ENCODE assay signal across 8 cellular contexts in genomic region chr2:41840702-41841551, GRCh38.
DNase-seq lines count a peak whose midpoint lies in the region; FAIRE-seq and TF ChIP-seq lines count a peak whose summit lies in the region.

No MANE protein-coding gene starts in this region.

- peak; percentile 98 for FAIRE-seq in endometrium (lab: Jason Lieb, UNC)

- DNase-seq in COLO829 (ENCODE audit: low spot score) (peak; percentile 97), GM20000 (ENCODE audit: low spot score) (peak; percentile 91), HT-29 (ENCODE audit: low spot score) (peak; percentile 97), NOMO-1 (lab: John Stamatoyannopoulos, UW; ENCODE audit: unreplicated experiment in 2 of 2) (peak; percentile 94 to 96)
- DNase-seq in activated CD8-positive, alpha-beta memory T cell treated with anti-CD3 and anti-CD28 coated beads, Interleukin-2, amount 50 U/mL, for 24 hours (ENCODE audit: extremely low read depth) = peak; percentile 94
- peak; percentile 89 to 95 for DNase-seq in stimulated activated CD8-positive, alpha-beta memory T cell treated with anti-CD3 and anti-CD28 coated beads, Interleukin-15, amount 100 ng/mL, for 4 hours (ENCODE audit: low read depth in 2 of 2)

- no peaks in the 10 kb centered on the region for H3K9me3 ChIP-seq in mesodermal cell (ENCODE audit: control insufficient read depth, low read length)

- WGBS in mesodermal cell (ENCODE audit: insufficient coverage in 2 of 2), 2 experiments = 1 to 2% methylated on average over 30 to 39 of the region's 48 CpGs

- peak overlapping the region; percentile 57 for H3K4me3 ChIP-seq in mesodermal cell (ENCODE audit: extremely low read depth, insufficient read depth, low read length, poor library complexity, severe bottlenecking)

- H3K4me1 ChIP-seq in mesodermal cell (ENCODE audit: control insufficient read depth, insufficient read depth, low read length, poor library complexity, severe bottlenecking) = peaks cover 6% of the 10 kb centered on the region

- TF ChIP-seq CTCF in GM20000 (IDR thresholded peaks at IDR 0.05; ENCODE audit: extremely low read depth, missing control alignments) = peak; percentile 95

- no peak overlapping the region for H3K27ac ChIP-seq in mesodermal cell (ENCODE audit: low read depth, low read length, severe bottlenecking)

- no peaks in the 10 kb centered on the region for H3K36me3 ChIP-seq in mesodermal cell (ENCODE audit: control insufficient read depth, insufficient read depth, low read length)
